Comparison of ENCODE assay signal across 9 cellular contexts in the genomic region with DNA sequence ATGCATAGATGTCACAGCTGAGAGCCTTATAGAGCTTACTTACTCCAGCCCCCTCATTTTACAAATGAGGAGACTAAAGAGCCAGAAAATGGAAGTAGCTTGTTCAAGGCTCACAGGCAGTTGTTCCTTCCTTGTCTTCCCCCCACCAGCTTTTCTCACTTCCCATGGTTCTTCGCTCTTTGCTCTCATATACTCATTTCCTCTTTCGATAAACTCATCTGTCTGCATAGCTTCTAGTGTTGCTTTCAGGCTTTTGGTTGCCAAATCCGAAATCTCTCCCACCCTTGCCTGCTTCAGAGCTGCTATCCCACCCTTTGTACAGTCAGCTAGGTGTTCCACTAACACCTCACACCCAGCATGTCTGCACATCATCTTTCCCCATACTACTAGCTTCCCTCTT. TPM values are rescaled to one million over a fixed set of nuclear protein-coding genes. Genes with fewer than 3 reads are reported as not detected.
DNase-seq lines count a peak whose midpoint lies in the region; ATAC-seq and TF ChIP-seq lines count a peak whose summit lies in the region.
"Had no signal": no experiment of that assay in that cellular context is flagged by ENCODE, and none has a peak within 500 bp of the region (broad histone marks: within the 10 kb centered on the region; RNA-seq: fewer than 3 reads in every experiment).

No MANE protein-coding gene starts in this region.

- no peaks in the 10 kb centered on the region for H3K27me3 Mint-ChIP-seq in activated CD4-positive, alpha-beta T cell treated with anti-CD3 and anti-CD28 coated beads, Interleukin-2, amount 10 ng/mL, durations not matched to agents 7 days and 5 days
- H3K27me3 Mint-ChIP-seq in stimulated activated memory B cell treated with anti-CD40 and anti-IgM and Interleukin-4, amounts not matched to agents 10 μg/mL and 1 μg/mL and 100 μg/mL, for 72 hours, result no peaks in the 10 kb centered on the region
- H3K27me3 Mint-ChIP-seq in WTC11 (ENCODE audit: low read depth), result no peaks in the 10 kb centered on the region

- CTCF ChIA-PET in activated CD4-positive, alpha-beta T cell treated with anti-CD3 and anti-CD28 coated beads, Interleukin-2, amount 10 ng/mL, durations not matched to agents 7 days and 5 days (lab: Charles Lee), result interaction anchor here (0.6 to 2.0 kb wide), 6 partner anchors 13 to 252 kb away, joined by 3 to 6 read pairs (median 4); no protein-coding TSS in a partner anchor
- CTCF ChIA-PET in WTC11 (lab: Charles Lee), result interaction anchor here (1.0 kb wide), 2 partner anchors 19 to 228 kb away, joined by 4 read pairs; no protein-coding TSS in a partner anchor

- H3K9me3 Mint-ChIP-seq in activated CD4-positive, alpha-beta T cell treated with anti-CD3 and anti-CD28 coated beads, Interleukin-2, amount 10 ng/mL, durations not matched to agents 7 days and 5 days, result no peaks in the 10 kb centered on the region
- H3K9me3 Mint-ChIP-seq in stimulated activated memory B cell treated with anti-CD40 and anti-IgM and Interleukin-4, amounts not matched to agents 10 μg/mL and 1 μg/mL and 100 μg/mL, for 72 hours, result no peaks in the 10 kb centered on the region
- H3K9me3 Mint-ChIP-seq in WTC11, result no peaks in the 10 kb centered on the region

- no peak for TF ChIP-seq CTCF in WTC11 (IDR thresholded peaks at IDR 0.05)

- H3K4me1 Mint-ChIP-seq in activated CD4-positive, alpha-beta T cell treated with anti-CD3 and anti-CD28 coated beads, Interleukin-2, amount 10 ng/mL, durations not matched to agents 7 days and 5 days, result peaks cover 30% of the 10 kb centered on the region
- H3K4me1 Mint-ChIP-seq in stimulated activated memory B cell treated with anti-CD40 and anti-IgM and Interleukin-4, amounts not matched to agents 10 μg/mL and 1 μg/mL and 100 μg/mL, for 72 hours, result peaks cover 19% of the 10 kb centered on the region
- H3K4me1 Mint-ChIP-seq in WTC11, result peaks cover 22% of the 10 kb centered on the region

- peak; percentile 73 for ATAC-seq in HG03108 (IDR thresholded peaks at IDR 0.05; ENCODE audit: unreplicated experiment)
- peak; percentile 90 for ATAC-seq in stimulated activated memory B cell treated with anti-CD40 and anti-IgM and Interleukin-4, amounts not matched to agents 10 μg/mL and 1 μg/mL and 100 μg/mL, for 72 hours
- no peak for ATAC-seq in WTC11

- no peaks in the 10 kb centered on the region for H3K36me3 Mint-ChIP-seq in activated CD4-positive, alpha-beta T cell treated with anti-CD3 and anti-CD28 coated beads, Interleukin-2, amount 10 ng/mL, durations not matched to agents 7 days and 5 days (ENCODE audit: low read depth)
- H3K36me3 Mint-ChIP-seq in stimulated activated memory B cell treated with anti-CD40 and anti-IgM and Interleukin-4, amounts not matched to agents 10 μg/mL and 1 μg/mL and 100 μg/mL, for 72 hours, result peaks cover 6% of the 10 kb centered on the region
- H3K36me3 Mint-ChIP-seq in WTC11, result no peaks in the 10 kb centered on the region

- H3K27ac Mint-ChIP-seq in activated CD4-positive, alpha-beta T cell treated with anti-CD3 and anti-CD28 coated beads, Interleukin-2, amount 10 ng/mL, durations not matched to agents 7 days and 5 days, result peak overlapping the region; percentile 91
- peak overlapping the region; percentile 83 for H3K27ac Mint-ChIP-seq in stimulated activated memory B cell treated with anti-CD40 and anti-IgM and Interleukin-4, amounts not matched to agents 10 μg/mL and 1 μg/mL and 100 μg/mL, for 72 hours
- no peak overlapping the region for H3K27ac Mint-ChIP-seq in WTC11

- peak overlapping the region; percentile 91 for H3K4me3 Mint-ChIP-seq in activated CD4-positive, alpha-beta T cell treated with anti-CD3 and anti-CD28 coated beads, Interleukin-2, amount 10 ng/mL, durations not matched to agents 7 days and 5 days
- peak overlapping the region; percentile 89 for H3K4me3 Mint-ChIP-seq in stimulated activated memory B cell treated with anti-CD40 and anti-IgM and Interleukin-4, amounts not matched to agents 10 μg/mL and 1 μg/mL and 100 μg/mL, for 72 hours
- H3K4me3 Mint-ChIP-seq in WTC11, result no peak overlapping the region

- DNase-seq in activated CD4-positive, alpha-beta T cell treated with anti-CD3 and anti-CD28 coated beads, Interleukin-2, amount 10 ng/mL, durations not matched to agents 7 days and 5 days, result no peak
- DNase-seq in activated CD4-positive, alpha-beta T cell treated with anti-CD3 and anti-CD28 coated beads for 4 hours, result no peak
- peak; percentile 22 for DNase-seq in UCSD-AML1 (lab: John Stamatoyannopoulos, UW; ENCODE audit: unreplicated experiment)
- no peak for DNase-seq in WTC11 (ENCODE audit: low spot score)
- no peak for DNase-seq in T-helper 9 cell
- DNase-seq in dedifferentiated amniotic fluid mesenchymal stem cell (ENCODE audit: extremely low spot score), result no peak
- DNase-seq: NCI-H1694 treated with DMSO at 0.1 percent for 48 hours had no signal

- POLR2A ChIA-PET in activated CD4-positive, alpha-beta T cell treated with anti-CD3 and anti-CD28 coated beads, Interleukin-2, amount 10 ng/mL, durations not matched to agents 7 days and 5 days (lab: Charles Lee), result interaction anchor here (1.1 kb wide), 1 partner anchor 85 kb away, joined by 7 read pairs; a partner anchor contains a TSS
- POLR2A ChIA-PET in WTC11 (lab: Charles Lee), result no interaction called here

TF ChIP-seq in WTC11, 78 proteins besides CTCF, POLR2A, EP300 and RAD21 (continues in another document):
- TF ChIP-seq CREB1 (CRISPR knock-in tag; IDR thresholded peaks at IDR 0.05), result no peak
- TF ChIP-seq EMX1 (CRISPR knock-in tag; IDR thresholded peaks at IDR 0.05), result no peak
- TF ChIP-seq, protein P1, sequence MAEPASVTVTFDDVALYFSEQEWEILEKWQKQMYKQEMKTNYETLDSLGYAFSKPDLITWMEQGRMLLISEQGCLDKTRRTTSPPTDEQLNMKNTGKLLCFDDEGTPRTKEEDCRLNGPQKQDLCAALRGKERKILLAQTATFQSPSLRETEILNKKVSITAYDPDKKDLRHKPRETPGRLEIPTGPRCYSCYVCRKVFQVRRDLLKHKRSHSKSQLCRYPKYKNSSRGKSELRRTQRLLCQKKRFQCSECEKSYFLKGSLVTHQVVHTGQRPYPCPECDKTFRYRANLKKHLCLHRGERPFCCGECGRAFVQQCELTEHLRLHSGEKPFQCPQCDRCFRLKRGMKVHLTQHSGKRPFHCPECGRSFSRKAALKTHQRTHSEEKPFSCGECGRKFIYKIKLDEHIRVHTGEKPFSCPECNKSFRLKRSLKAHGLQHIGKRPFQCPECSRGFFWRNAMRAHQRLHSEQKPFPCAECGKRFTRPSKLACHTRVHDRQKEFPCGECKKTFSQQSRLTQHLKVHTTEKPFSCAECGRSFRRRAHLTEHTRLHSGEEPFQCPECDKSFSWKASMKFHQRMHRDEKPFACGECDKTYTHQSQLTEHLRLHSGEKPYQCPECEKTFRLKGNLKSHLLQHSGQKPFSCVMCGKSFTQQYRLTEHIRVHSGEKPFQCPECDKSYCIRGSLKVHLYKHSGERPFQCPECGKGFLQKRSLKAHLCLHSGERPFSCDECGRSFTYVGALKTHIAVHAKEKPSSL (CRISPR knock-in tag; conservative IDR thresholded peaks at IDR 0.05), result no peak
- TF ChIP-seq, protein P2, sequence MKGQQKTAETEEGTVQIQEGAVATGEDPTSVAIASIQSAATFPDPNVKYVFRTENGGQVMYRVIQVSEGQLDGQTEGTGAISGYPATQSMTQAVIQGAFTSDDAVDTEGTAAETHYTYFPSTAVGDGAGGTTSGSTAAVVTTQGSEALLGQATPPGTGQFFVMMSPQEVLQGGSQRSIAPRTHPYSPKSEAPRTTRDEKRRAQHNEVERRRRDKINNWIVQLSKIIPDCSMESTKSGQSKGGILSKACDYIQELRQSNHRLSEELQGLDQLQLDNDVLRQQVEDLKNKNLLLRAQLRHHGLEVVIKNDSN (CRISPR knock-in tag; IDR thresholded peaks at IDR 0.05), result no peak
- no peak for TF ChIP-seq GABPB1 (CRISPR knock-in tag; IDR thresholded peaks at IDR 0.05)
- TF ChIP-seq, protein P3, sequence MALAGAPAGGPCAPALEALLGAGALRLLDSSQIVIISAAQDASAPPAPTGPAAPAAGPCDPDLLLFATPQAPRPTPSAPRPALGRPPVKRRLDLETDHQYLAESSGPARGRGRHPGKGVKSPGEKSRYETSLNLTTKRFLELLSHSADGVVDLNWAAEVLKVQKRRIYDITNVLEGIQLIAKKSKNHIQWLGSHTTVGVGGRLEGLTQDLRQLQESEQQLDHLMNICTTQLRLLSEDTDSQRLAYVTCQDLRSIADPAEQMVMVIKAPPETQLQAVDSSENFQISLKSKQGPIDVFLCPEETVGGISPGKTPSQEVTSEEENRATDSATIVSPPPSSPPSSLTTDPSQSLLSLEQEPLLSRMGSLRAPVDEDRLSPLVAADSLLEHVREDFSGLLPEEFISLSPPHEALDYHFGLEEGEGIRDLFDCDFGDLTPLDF (CRISPR knock-in tag; IDR thresholded peaks at IDR 0.05), result no peak

RNA-seq across cellular contexts. Expression of a gene that starts 25.0 kb away (rescaled TPM):
- not detected for total RNA-seq in activated CD4-positive, alpha-beta T cell treated with anti-CD3 and anti-CD28 coated beads, Interleukin-2, amount 10 ng/mL, durations not matched to agents 7 days and 5 days
- total RNA-seq in WTC11 (2021), result 0.14 to 0.21 TPM (median 0.17 TPM) in 3 replicates

RNA-seq across cellular contexts. Expression of a gene that starts 53.4 kb away (rescaled TPM):
- total RNA-seq in activated CD4-positive, alpha-beta T cell treated with anti-CD3 and anti-CD28 coated beads, Interleukin-2, amount 10 ng/mL, durations not matched to agents 7 days and 5 days, result 1 to 10 TPM in 1 of 2 experiments, under 1 TPM in 1; 0.98 to 1.6 TPM
- total RNA-seq in WTC11 (2021), result 10.6 to 11.7 TPM (median 10.8 TPM) in 3 replicates

RNA-seq across cellular contexts. Expression of a gene that starts 55.9 kb away (rescaled TPM):
- 10 to 100 TPM; 27.4 to 28.0 TPM for total RNA-seq in activated CD4-positive, alpha-beta T cell treated with anti-CD3 and anti-CD28 coated beads, Interleukin-2, amount 10 ng/mL, durations not matched to agents 7 days and 5 days
- 77.5 to 91.2 TPM (median 87.4 TPM) in 3 replicates for total RNA-seq in WTC11 (2021)
